ENCODE assay signal across 9 cellular contexts in genomic region chr13:111114362-111115050, GRCh38. TPM values are rescaled to one million over a fixed set of nuclear protein-coding genes. Genes with fewer than 3 reads are reported as not detected.
A peak's percentile ranks its signal among the peaks of the same experiment; 100 is the strongest.
DNase-seq lines count a peak whose midpoint lies in the region; ATAC-seq and TF ChIP-seq lines count a peak whose summit lies in the region.
"Had no signal": no experiment of that assay in that cellular context is flagged by ENCODE, and none has a peak within 500 bp of the region (broad histone marks: within the 10 kb centered on the region; RNA-seq: fewer than 3 reads in every experiment).

No MANE protein-coding gene starts in this region.

- peak overlapping the region; percentile 84 for H3K4me2 ChIP-seq in mesenchymal stem cell (ENCODE audit: low read length, poor library complexity, severe bottlenecking)
- H3K4me2 ChIP-seq: KMS-11 had no signal

- H2BK12ac ChIP-seq in mesenchymal stem cell (ENCODE audit: low read length in 2 of 2) = no peak overlapping the region

- peak overlapping the region; percentile 60 for H2AFZ ChIP-seq in mesenchymal stem cell (ENCODE audit: low read depth, low read length)

- TF ChIP-seq CTCF in endodermal cell (conservative IDR thresholded peaks at IDR 0.05) (no peak), testis (IDR thresholded peaks at IDR 0.05) (no peak)

- peaks cover 5% of the 10 kb centered on the region for H3K4me1 Mint-ChIP-seq in endodermal cell

- peak overlapping the region; percentile 65 for H4K8ac ChIP-seq in mesenchymal stem cell (ENCODE audit: low read length)

- H3K23ac ChIP-seq in mesenchymal stem cell (ENCODE audit: low read length in 2 of 2) = no peak overlapping the region

- peaks cover 82% of the 10 kb centered on the region for H3K27me3 Mint-ChIP-seq in endodermal cell (ENCODE audit: insufficient read depth)

- H3K4me3 Mint-ChIP-seq in endodermal cell = peak overlapping the region; percentile 75

- no peak for TF ChIP-seq POLR2A in testis (IDR thresholded peaks at IDR 0.05)

- H2BK120ac ChIP-seq in mesenchymal stem cell (ENCODE audit: low read depth, low read length) = no peak overlapping the region

- no peaks in the 10 kb centered on the region for H3K79me1 ChIP-seq in mesenchymal stem cell (replicated peaks; ENCODE audit: low read length, poor library complexity, severe bottlenecking)

- peaks cover 85% of the 10 kb centered on the region for H3K27me3 ChIP-seq in endodermal cell (ENCODE audit: control insufficient read depth, insufficient read depth, low read length, poor library complexity, severe bottlenecking)
- peaks cover 44 to 59% of the 10 kb centered on the region in 2 experiments for H3K27me3 ChIP-seq in mesenchymal stem cell (ENCODE audit: control insufficient read depth in 1 of 2, insufficient read depth in 1 of 2, low read length in 2 of 2)
- H3K27me3 ChIP-seq in testis = no peaks in the 10 kb centered on the region

- H3K4me1 ChIP-seq in endodermal cell (ENCODE audit: control insufficient read depth, insufficient read depth, low read length) (no peaks in the 10 kb centered on the region), mesenchymal stem cell (ENCODE audit: control insufficient read depth, insufficient read depth, low read depth, low read length) (peaks cover 13% of the 10 kb centered on the region), testis (peaks cover 10% of the 10 kb centered on the region)

- ATAC-seq in GM21723 (IDR thresholded peaks at IDR 0.05; ENCODE audit: unreplicated experiment) (peak; percentile 40), GM18858 (IDR thresholded peaks at IDR 0.05; ENCODE audit: unreplicated experiment) (no peak), GM19455 (IDR thresholded peaks at IDR 0.05; ENCODE audit: unreplicated experiment) (no peak)

- no peaks in the 10 kb centered on the region for H3K9me3 ChIP-seq in endodermal cell (ENCODE audit: control insufficient read depth, low read length)
- peaks cover 7% of the 10 kb centered on the region for H3K9me3 ChIP-seq in mesenchymal stem cell (ENCODE audit: control insufficient read depth, low read length)
- no peaks in the 10 kb centered on the region for H3K9me3 ChIP-seq in testis

- intact Hi-C loops in testis (cut with DNase I; ENCODE audit: low total_unique reads) = no loop called here

- H2BK5ac ChIP-seq in mesenchymal stem cell (ENCODE audit: low read depth, low read length, poor library complexity, severe bottlenecking) = no peak overlapping the region

- H4K91ac ChIP-seq in mesenchymal stem cell (ENCODE audit: low read length) = no peak overlapping the region

- peak; percentile 77 for DNase-seq in COLO668 (lab: John Stamatoyannopoulos, UW; ENCODE audit: unreplicated experiment)
- peak; percentile 48 for DNase-seq in T1000 (lab: John Stamatoyannopoulos, UW)
- peak; percentile 81 for DNase-seq in endodermal cell
- peak; percentile 80 for DNase-seq in mesenchymal stem cell
- peak; percentile 54 for DNase-seq in testis

- H3K36me3 Mint-ChIP-seq in endodermal cell (ENCODE audit: low read depth) = no peaks in the 10 kb centered on the region

- no peak overlapping the region for H2BK15ac ChIP-seq in mesenchymal stem cell (ENCODE audit: low read depth, poor library complexity, severe bottlenecking)

- H3K27ac ChIP-seq in endodermal cell (ENCODE audit: low read depth, low read length) (peak overlapping the region; percentile 12), mesenchymal stem cell (ENCODE audit: low read length, poor library complexity, severe bottlenecking) (no peak overlapping the region), testis (peak overlapping the region; percentile 72 to 87)
- H3K27ac ChIP-seq: KMS-11 had no signal

- peak overlapping the region in 1 of 2 experiments; percentile 11 for H3K18ac ChIP-seq in mesenchymal stem cell (ENCODE audit: low read depth in 1 of 2, low read length in 2 of 2)

- H3K9ac ChIP-seq in endodermal cell (ENCODE audit: extremely low read depth, low read length, poor library complexity, severe bottlenecking) (peak overlapping the region; percentile 54), mesenchymal stem cell (ENCODE audit: low read length) (peak overlapping the region; percentile 86)
- H3K9ac ChIP-seq: KMS-11 had no signal

- H3K9me3 Mint-ChIP-seq in endodermal cell = peaks cover 4% of the 10 kb centered on the region

- H3K27ac Mint-ChIP-seq in endodermal cell = peak overlapping the region; percentile 85

- peak overlapping the region; percentile 85 for H3K4me3 ChIP-seq in endodermal cell (ENCODE audit: low read length)
- peak overlapping the region; percentile 58 to 89 for H3K4me3 ChIP-seq in mesenchymal stem cell (ENCODE audit: insufficient read depth in 1 of 2, low read depth in 1 of 2, low read length in 2 of 2)
- peak overlapping the region; percentile 58 to 69 for H3K4me3 ChIP-seq in testis

- H3K36me3 ChIP-seq in endodermal cell (ENCODE audit: control insufficient read depth, insufficient read depth, low read length) (no peaks in the 10 kb centered on the region), mesenchymal stem cell (ENCODE audit: control insufficient read depth in 1 of 2, insufficient read depth in 2 of 2, low read depth in 1 of 2, low read length in 2 of 2) (no peaks in the 10 kb centered on the region), testis (ENCODE audit: low read depth, missing control alignments) (no peaks in the 10 kb centered on the region)

- H3K4ac ChIP-seq in mesenchymal stem cell (ENCODE audit: low read depth in 1 of 2, low read length in 2 of 2) = no peak overlapping the region

- WGBS in endodermal cell (ENCODE audit: insufficient coverage in 1 of 2, insufficient read length in 1 of 2), 2 experiments = 2 to 3% methylated on average over 35 to 55 of the region's 55 CpGs
- 4% methylated on average over 46 of the region's 55 CpGs for WGBS in mesenchymal stem cell
- 1 to 3% methylated on average over 31 to 55 of the region's 55 CpGs for WGBS in testis, 2 donors

- no peak overlapping the region for H2AK5ac ChIP-seq in mesenchymal stem cell (ENCODE audit: low read length, severe bottlenecking)

- H3K14ac ChIP-seq in mesenchymal stem cell (ENCODE audit: low read length in 2 of 2) = no peak overlapping the region

RNA-seq across cellular contexts. Expression of gene ARHGEF7, which starts 0.6 kb away (rescaled TPM):
- total RNA-seq in endodermal cell = 10 to 100 TPM; 49.5 to 53.5 TPM
- polyA plus RNA-seq in endodermal cell (2013, experiment 1 of 2) = 60.0 TPM
- polyA plus RNA-seq in endodermal cell (2013, experiment 2 of 2) = 55.0 TPM
- 22.3 TPM for polyA plus RNA-seq in mesenchymal stem cell (2013, experiment 1 of 2)
- 22.1 TPM for polyA plus RNA-seq in mesenchymal stem cell (2013, experiment 2 of 2)
- 100 to 1,000 TPM; 118 to 136 TPM for total RNA-seq in testis
- polyA plus RNA-seq in testis (ENCODE audit: insufficient read depth, low read depth, low replicate concordance) = 73.6 TPM
